In the genomic region with DNA sequence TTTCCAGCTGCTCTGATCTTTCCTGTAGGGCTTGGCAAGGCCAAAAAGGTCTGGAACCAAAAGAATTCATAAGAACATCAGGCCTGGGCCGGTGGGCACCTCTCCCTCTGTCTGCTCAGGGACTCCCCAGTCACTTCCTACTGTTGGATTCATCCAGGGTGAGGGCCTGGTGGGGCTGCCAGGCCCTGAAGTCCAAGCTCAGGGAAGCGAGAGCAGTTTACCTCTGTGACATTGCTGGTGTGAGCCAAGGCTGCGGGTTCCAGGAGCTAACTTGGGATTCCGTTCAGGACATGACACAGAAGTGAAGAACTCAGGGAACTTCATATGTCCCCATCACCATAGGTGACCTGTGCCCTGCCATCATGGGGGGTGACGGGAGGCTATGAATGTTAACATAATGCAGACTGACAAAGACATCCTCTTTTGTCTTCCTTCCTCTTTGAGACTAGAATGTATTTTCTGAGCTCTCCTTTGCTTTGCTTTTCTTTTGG, we compare ENCODE assay signal across 1 cellular context.
TF ChIP-seq lines count a peak whose summit lies in the region.

No MANE protein-coding gene starts in this region.

TF ChIP-seq in K562, 482 proteins besides CTCF, POLR2A, EP300 and RAD21:
- TF ChIP-seq, protein P1, sequence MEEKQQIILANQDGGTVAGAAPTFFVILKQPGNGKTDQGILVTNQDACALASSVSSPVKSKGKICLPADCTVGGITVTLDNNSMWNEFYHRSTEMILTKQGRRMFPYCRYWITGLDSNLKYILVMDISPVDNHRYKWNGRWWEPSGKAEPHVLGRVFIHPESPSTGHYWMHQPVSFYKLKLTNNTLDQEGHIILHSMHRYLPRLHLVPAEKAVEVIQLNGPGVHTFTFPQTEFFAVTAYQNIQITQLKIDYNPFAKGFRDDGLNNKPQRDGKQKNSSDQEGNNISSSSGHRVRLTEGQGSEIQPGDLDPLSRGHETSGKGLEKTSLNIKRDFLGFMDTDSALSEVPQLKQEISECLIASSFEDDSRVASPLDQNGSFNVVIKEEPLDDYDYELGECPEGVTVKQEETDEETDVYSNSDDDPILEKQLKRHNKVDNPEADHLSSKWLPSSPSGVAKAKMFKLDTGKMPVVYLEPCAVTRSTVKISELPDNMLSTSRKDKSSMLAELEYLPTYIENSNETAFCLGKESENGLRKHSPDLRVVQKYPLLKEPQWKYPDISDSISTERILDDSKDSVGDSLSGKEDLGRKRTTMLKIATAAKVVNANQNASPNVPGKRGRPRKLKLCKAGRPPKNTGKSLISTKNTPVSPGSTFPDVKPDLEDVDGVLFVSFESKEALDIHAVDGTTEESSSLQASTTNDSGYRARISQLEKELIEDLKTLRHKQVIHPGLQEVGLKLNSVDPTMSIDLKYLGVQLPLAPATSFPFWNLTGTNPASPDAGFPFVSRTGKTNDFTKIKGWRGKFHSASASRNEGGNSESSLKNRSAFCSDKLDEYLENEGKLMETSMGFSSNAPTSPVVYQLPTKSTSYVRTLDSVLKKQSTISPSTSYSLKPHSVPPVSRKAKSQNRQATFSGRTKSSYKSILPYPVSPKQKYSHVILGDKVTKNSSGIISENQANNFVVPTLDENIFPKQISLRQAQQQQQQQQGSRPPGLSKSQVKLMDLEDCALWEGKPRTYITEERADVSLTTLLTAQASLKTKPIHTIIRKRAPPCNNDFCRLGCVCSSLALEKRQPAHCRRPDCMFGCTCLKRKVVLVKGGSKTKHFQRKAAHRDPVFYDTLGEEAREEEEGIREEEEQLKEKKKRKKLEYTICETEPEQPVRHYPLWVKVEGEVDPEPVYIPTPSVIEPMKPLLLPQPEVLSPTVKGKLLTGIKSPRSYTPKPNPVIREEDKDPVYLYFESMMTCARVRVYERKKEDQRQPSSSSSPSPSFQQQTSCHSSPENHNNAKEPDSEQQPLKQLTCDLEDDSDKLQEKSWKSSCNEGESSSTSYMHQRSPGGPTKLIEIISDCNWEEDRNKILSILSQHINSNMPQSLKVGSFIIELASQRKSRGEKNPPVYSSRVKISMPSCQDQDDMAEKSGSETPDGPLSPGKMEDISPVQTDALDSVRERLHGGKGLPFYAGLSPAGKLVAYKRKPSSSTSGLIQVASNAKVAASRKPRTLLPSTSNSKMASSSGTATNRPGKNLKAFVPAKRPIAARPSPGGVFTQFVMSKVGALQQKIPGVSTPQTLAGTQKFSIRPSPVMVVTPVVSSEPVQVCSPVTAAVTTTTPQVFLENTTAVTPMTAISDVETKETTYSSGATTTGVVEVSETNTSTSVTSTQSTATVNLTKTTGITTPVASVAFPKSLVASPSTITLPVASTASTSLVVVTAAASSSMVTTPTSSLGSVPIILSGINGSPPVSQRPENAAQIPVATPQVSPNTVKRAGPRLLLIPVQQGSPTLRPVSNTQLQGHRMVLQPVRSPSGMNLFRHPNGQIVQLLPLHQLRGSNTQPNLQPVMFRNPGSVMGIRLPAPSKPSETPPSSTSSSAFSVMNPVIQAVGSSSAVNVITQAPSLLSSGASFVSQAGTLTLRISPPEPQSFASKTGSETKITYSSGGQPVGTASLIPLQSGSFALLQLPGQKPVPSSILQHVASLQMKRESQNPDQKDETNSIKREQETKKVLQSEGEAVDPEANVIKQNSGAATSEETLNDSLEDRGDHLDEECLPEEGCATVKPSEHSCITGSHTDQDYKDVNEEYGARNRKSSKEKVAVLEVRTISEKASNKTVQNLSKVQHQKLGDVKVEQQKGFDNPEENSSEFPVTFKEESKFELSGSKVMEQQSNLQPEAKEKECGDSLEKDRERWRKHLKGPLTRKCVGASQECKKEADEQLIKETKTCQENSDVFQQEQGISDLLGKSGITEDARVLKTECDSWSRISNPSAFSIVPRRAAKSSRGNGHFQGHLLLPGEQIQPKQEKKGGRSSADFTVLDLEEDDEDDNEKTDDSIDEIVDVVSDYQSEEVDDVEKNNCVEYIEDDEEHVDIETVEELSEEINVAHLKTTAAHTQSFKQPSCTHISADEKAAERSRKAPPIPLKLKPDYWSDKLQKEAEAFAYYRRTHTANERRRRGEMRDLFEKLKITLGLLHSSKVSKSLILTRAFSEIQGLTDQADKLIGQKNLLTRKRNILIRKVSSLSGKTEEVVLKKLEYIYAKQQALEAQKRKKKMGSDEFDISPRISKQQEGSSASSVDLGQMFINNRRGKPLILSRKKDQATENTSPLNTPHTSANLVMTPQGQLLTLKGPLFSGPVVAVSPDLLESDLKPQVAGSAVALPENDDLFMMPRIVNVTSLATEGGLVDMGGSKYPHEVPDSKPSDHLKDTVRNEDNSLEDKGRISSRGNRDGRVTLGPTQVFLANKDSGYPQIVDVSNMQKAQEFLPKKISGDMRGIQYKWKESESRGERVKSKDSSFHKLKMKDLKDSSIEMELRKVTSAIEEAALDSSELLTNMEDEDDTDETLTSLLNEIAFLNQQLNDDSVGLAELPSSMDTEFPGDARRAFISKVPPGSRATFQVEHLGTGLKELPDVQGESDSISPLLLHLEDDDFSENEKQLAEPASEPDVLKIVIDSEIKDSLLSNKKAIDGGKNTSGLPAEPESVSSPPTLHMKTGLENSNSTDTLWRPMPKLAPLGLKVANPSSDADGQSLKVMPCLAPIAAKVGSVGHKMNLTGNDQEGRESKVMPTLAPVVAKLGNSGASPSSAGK (IDR thresholded peaks at IDR 0.05) = no peak
- TF ChIP-seq, protein P2, sequence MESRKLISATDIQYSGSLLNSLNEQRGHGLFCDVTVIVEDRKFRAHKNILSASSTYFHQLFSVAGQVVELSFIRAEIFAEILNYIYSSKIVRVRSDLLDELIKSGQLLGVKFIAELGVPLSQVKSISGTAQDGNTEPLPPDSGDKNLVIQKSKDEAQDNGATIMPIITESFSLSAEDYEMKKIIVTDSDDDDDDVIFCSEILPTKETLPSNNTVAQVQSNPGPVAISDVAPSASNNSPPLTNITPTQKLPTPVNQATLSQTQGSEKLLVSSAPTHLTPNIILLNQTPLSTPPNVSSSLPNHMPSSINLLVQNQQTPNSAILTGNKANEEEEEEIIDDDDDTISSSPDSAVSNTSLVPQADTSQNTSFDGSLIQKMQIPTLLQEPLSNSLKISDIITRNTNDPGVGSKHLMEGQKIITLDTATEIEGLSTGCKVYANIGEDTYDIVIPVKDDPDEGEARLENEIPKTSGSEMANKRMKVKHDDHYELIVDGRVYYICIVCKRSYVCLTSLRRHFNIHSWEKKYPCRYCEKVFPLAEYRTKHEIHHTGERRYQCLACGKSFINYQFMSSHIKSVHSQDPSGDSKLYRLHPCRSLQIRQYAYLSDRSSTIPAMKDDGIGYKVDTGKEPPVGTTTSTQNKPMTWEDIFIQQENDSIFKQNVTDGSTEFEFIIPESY (CRISPR knock-in tag; IDR thresholded peaks at IDR 0.05) = no peak
- no peak for TF ChIP-seq TSHZ1 (CRISPR knock-in tag; IDR thresholded peaks at IDR 0.05)
